ENCODE assay signal across 18 cellular contexts in the genomic region with DNA sequence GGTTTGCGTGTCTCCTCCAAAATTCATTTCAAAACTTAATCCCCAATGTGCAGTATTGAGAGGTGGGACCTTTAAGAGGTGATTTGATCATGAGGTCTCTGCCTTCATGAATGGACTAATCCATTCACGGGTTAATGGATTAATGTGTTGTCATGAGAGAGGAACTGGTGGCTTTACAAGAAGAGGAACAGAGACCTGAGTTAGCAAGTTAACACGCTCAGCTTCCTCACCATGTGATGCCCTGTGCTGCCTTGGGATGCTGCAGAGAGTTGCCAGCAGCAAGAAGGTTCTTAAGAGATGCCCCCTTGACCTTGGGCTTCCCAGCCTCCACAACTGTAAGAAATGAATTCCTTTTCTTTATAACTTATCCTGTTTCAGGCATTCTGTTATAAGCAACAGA. TPM values are rescaled to one million over a fixed set of nuclear protein-coding genes. Genes with fewer than 3 reads are reported as not detected.
DNase-seq lines count a peak whose midpoint lies in the region; ATAC-seq lines count a peak whose summit lies in the region.
"Had no signal": no experiment of that assay in that cellular context is flagged by ENCODE, and none has a peak within 500 bp of the region (broad histone marks: within the 10 kb centered on the region; RNA-seq: fewer than 3 reads in every experiment).

No MANE protein-coding gene starts in this region.

- ATAC-seq in GM19463 (IDR thresholded peaks at IDR 0.05; ENCODE audit: unreplicated experiment) (peak; percentile 20), HG03045 (IDR thresholded peaks at IDR 0.05; ENCODE audit: unreplicated experiment) (no peak)
- ATAC-seq in activated naive CD4-positive, alpha-beta T cell treated with anti-CD3 and anti-CD28 coated beads, Interleukin-2, amount 50 U/mL, for 72 hours, result no peak
- ATAC-seq: activated CD4-positive, alpha-beta T cell treated with anti-CD3 and anti-CD28 coated beads for 36 hours had no signal

- H3K36me3 ChIP-seq in MG63, result peaks cover 2% of the 10 kb centered on the region; the same call in 1 of the 2 replicates
- H3K36me3 ChIP-seq: vagina had no signal

- peak in 8 of 14 donors; percentile 2 to 40 (median 6) for DNase-seq in C1 segment of cervical spinal cord (lab: John Stamatoyannopoulos, UW)
- peak; percentile 88 for DNase-seq in NOMO-1 treated with DMSO at 0.1 percent for 48 hours (lab: John Stamatoyannopoulos, UW; ENCODE audit: unreplicated experiment)
- peak; percentile 16 for DNase-seq in inferior parietal cortex (ENCODE audit: extremely low spot score)
- no peak for DNase-seq in NCI-H526 treated with DMSO at 0.1 percent for 48 hours (lab: John Stamatoyannopoulos, UW)
- DNase-seq in MG63, result no peak
- DNase-seq in activated naive CD4-positive, alpha-beta T cell treated with anti-CD3 and anti-CD28 coated beads, Interleukin-2, amount 50 U/mL, for 72 hours (ENCODE audit: low spot score in 2 of 2), result no peak
- DNase-seq: ACHN; activated CD4-positive, alpha-beta T cell treated with anti-CD3 and anti-CD28 coated beads for 36 hours; endodermal cell; foreskin fibroblast; mammary epithelial cell; NCI-H2029; NCI-H526; stimulated activated naive CD4-positive, alpha-beta T cell treated with Interleukin-2 at 50 U/mL for 16 hours had no signal

- H3K9me3 ChIP-seq in MG63, result no peaks in the 10 kb centered on the region
- H3K9me3 ChIP-seq: vagina had no signal

- H3K36me3 Mint-ChIP-seq in activated naive CD4-positive, alpha-beta T cell treated with anti-CD3 and anti-CD28 coated beads, Interleukin-2, amount 50 U/mL, for 72 hours, result peaks cover 12 to 13% of the 10 kb centered on the region in 2 donors

- H3K4me3 ChIP-seq in MG63, result no peak overlapping the region
- H3K4me3 ChIP-seq: vagina had no signal

- H3K27me3 ChIP-seq in MG63, result no peaks in the 10 kb centered on the region
- H3K27me3 ChIP-seq: vagina had no signal

- no peak overlapping the region for H3K27ac Mint-ChIP-seq in activated naive CD4-positive, alpha-beta T cell treated with anti-CD3 and anti-CD28 coated beads, Interleukin-2, amount 50 U/mL, for 72 hours
- H3K27ac Mint-ChIP-seq: activated CD4-positive, alpha-beta T cell treated with anti-CD3 and anti-CD28 coated beads for 36 hours; endodermal cell had no signal

- no peaks in the 10 kb centered on the region for H3K9me3 Mint-ChIP-seq in activated naive CD4-positive, alpha-beta T cell treated with anti-CD3 and anti-CD28 coated beads, Interleukin-2, amount 50 U/mL, for 72 hours
- H3K9me3 Mint-ChIP-seq: central memory CD8-positive, alpha-beta T cell had no signal

RNA-seq across cellular contexts. Expression of a gene that starts 3.7 kb away (rescaled TPM):
- total RNA-seq in MG63 (2014; rRNA removed; shearing (Covaris generic); ENCODE audit: low replicate concordance), result 25.4 and 37.7 TPM in 2 replicates
- total RNA-seq in activated naive CD4-positive, alpha-beta T cell treated with anti-CD3 and anti-CD28 coated beads, Interleukin-2, amount 50 U/mL, for 72 hours, result 10 to 100 TPM; 12.2 to 22.2 TPM

RNA-seq across cellular contexts. Expression of a gene that starts 40.9 kb away (rescaled TPM):
- 149 and 204 TPM in 2 replicates for total RNA-seq in MG63 (2014; rRNA removed; shearing (Covaris generic); ENCODE audit: low replicate concordance)
- 100 to 1,000 TPM in 1 of 2 donors, 10 to 100 TPM in 1; 57.1 to 119 TPM for total RNA-seq in activated naive CD4-positive, alpha-beta T cell treated with anti-CD3 and anti-CD28 coated beads, Interleukin-2, amount 50 U/mL, for 72 hours

RNA-seq across cellular contexts. Expression of a gene that starts 58.5 kb away (rescaled TPM):
- not detected in 2 replicates for total RNA-seq in MG63 (2014; rRNA removed; shearing (Covaris generic); ENCODE audit: low replicate concordance)
- total RNA-seq in activated naive CD4-positive, alpha-beta T cell treated with anti-CD3 and anti-CD28 coated beads, Interleukin-2, amount 50 U/mL, for 72 hours, result 1 to 10 TPM; 1.4 to 2.1 TPM

Comparison
In these comparisons a context has a peak if more than half of its experiments do, and no peak if none do; other contexts are left out.
1. DNase-seq: peak in C1 segment of cervical spinal cord (8 of 14), NOMO-1 treated with DMSO at 0.1 percent for 48 hours (single experiment) and inferior parietal cortex (single experiment); none in NCI-H526 treated with DMSO at 0.1 percent for 48 hours (single experiment), MG63 (single experiment) and activated naive CD4-positive, alpha-beta T cell treated with anti-CD3 and anti-CD28 coated beads, Interleukin-2, amount 50 U/mL, for 72 hours (0 of 2).